8 cellular contexts compared by ENCODE assay signal in the genomic region with DNA sequence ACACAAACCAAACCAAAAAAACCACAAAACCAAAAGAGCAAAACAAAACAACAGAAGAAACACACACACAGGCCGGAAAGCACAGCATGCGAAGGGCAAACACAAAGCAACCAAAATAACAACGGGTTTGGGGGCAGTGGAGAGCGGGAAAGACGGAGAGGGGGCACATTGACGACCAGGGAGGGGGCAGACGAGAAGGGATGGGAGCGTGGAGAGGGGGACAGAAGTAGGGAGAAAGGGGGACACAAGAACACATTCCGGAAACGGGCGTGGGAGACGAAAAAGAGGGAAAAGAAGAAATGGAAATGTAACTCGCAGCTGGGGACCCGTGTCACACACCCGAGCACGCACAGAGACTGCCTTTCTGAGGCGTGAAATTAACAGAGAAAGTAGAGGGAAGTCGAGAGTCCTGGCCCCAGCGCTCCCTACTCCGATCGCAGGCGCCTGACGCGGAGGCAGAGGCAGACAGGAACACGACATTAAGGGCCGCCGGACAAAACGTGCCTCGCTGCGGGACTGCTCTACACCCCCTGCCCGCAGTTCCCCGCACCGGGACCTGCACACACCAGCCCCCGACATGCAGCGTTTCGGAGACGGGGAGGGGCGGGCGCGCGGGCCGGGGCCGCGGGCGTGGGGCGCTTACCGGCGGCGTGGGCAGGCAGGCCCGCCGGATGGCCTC. TPM values are rescaled to one million over a fixed set of nuclear protein-coding genes. Genes with fewer than 3 reads are reported as not detected.
DNase-seq lines count a peak whose midpoint lies in the region; ATAC-seq and TF ChIP-seq lines count a peak whose summit lies in the region.

No MANE protein-coding gene starts in this region.

- TF ChIP-seq CTCF in NB4 (IDR thresholded peaks at IDR 0.05; ENCODE audit: low read depth, low read length) (no peak), dorsolateral prefrontal cortex (IDR thresholded peaks at IDR 0.05 in 54 of 56, conservative IDR thresholded peaks at IDR 0.05 in 2 of 56; ENCODE audit: low read depth in 1 of 56, partially characterized antibody in 56 of 56) (no peak), neutrophil (IDR thresholded peaks at IDR 0.05) (no peak)

- H3K4me1 ChIP-seq in neutrophil (ENCODE audit: control insufficient read depth in 1 of 2, insufficient read depth in 1 of 2, low read depth in 1 of 2, low read length in 1 of 2), result peaks cover 35 to 47% of the 10 kb centered on the region in 2 experiments

- H3K4me3 ChIP-seq in NB4 (ENCODE audit: low read depth, low read length) (peak overlapping the region; percentile 52), dorsolateral prefrontal cortex (peak overlapping the region in 56 of 59 donors; percentile 9 to 63 (median 42)), neutrophil (ENCODE audit: low read depth in 1 of 2, low read length in 1 of 2) (peak overlapping the region; percentile 46 to 59)

- peak; percentile 19 for ATAC-seq in GM21786 (IDR thresholded peaks at IDR 0.05; ENCODE audit: unreplicated experiment)
- no peak for ATAC-seq in GM18870 (IDR thresholded peaks at IDR 0.05; ENCODE audit: unreplicated experiment)

- H3K9me3 ChIP-seq in neutrophil, result no peaks in the 10 kb centered on the region

- no peak for TF ChIP-seq POLR2A in NB4 (IDR thresholded peaks at IDR 0.05; ENCODE audit: extremely low read depth, insufficient read length)

- no peaks in the 10 kb centered on the region for H3K36me3 ChIP-seq in neutrophil

- peak; percentile 57 for DNase-seq in NCI-H82 (lab: John Stamatoyannopoulos, UW)
- DNase-seq in NCI-H82 treated with DMSO at 0.1 percent for 48 hours (lab: John Stamatoyannopoulos, UW; ENCODE audit: unreplicated experiment), result no peak
- DNase-seq in NB4 (ENCODE audit: low read depth), result peak; percentile 60
- no peak for DNase-seq in dorsolateral prefrontal cortex
- DNase-seq in HCEC 1CT, result no peak

- intact Hi-C loops in dorsolateral prefrontal cortex (cut with DNase I), result no loop called here

- peaks cover 27 to 96% (median 93%) of the 10 kb centered on the region in 45 donors for H3K27me3 ChIP-seq in dorsolateral prefrontal cortex
- H3K27me3 ChIP-seq in neutrophil, result peaks cover 97% of the 10 kb centered on the region

- H3K27ac ChIP-seq in dorsolateral prefrontal cortex (no peak overlapping the region), neutrophil (no peak overlapping the region)

RNA-seq across cellular contexts. Expression of gene POU4F1, which starts 0.7 kb away (rescaled TPM):
- under 1 TPM in 47 of 120 experiments, not detected in 73; 0.09 to 0.34 (median 0.15) TPM for total RNA-seq in dorsolateral prefrontal cortex

RNA-seq across cellular contexts. Expression of gene OBI1, which starts 56.3 kb away (rescaled TPM):
- 10 to 100 TPM in 113 of 120 experiments, 1 to 10 TPM in 7; 6.2 to 20.5 (median 14.8) TPM for total RNA-seq in dorsolateral prefrontal cortex

Comparison
In these comparisons a context has a peak if more than half of its experiments do, and no peak if none do; other contexts are left out.
1. DNase-seq: peak in NCI-H82 (single experiment) and NB4 (single experiment); none in NCI-H82 treated with DMSO at 0.1 percent for 48 hours (single experiment), dorsolateral prefrontal cortex (0 of 10) and HCEC 1CT (single experiment).
2. Peak in every context shown above with its lines, with median percentiles within 50 percentile points of each other: H3K4me3 ChIP-seq.